12 cellular contexts compared by ENCODE assay signal in genomic region chr21:42844411-42845113, GRCh38. TPM values are rescaled to one million over a fixed set of nuclear protein-coding genes. Genes with fewer than 3 reads are reported as not detected.
DNase-seq lines count a peak whose midpoint lies in the region; TF ChIP-seq lines count a peak whose summit lies in the region.
"Had no signal": no experiment of that assay in that cellular context is flagged by ENCODE, and none has a peak within 500 bp of the region (broad histone marks: within the 10 kb centered on the region; RNA-seq: fewer than 3 reads in every experiment).

No MANE protein-coding gene starts in this region.

- H3K9me3 ChIP-seq in BLaER1, result no peaks in the 10 kb centered on the region
- no peaks in the 10 kb centered on the region for H3K9me3 ChIP-seq in WERI-Rb-1 (ENCODE audit: severe bottlenecking)

- peaks cover 90% of the 10 kb centered on the region for H3K4me1 ChIP-seq in BLaER1

- H3K4me2 ChIP-seq in BLaER1, result peak overlapping the region; percentile 77

- DNase-seq in WERI-Rb-1 (peak; percentile 8), cardiac septum (ENCODE audit: low spot score) (peak; percentile 78), posterior cingulate gyrus (peak in 6 of 10 donors; percentile 29 to 85 (median 60)), NCI-H2107 (lab: John Stamatoyannopoulos, UW) (no peak), NAMALWA (ENCODE audit: low spot score) (no peak), T-helper 2 cell (no peak)
- DNase-seq in effector CD8-positive, alpha-beta T cell (lab: John Stamatoyannopoulos, UW), result no peak
- DNase-seq: CD4-positive, CD25-positive, alpha-beta regulatory T cell; HCEC 1CT; kidney glomerular epithelial cell; NCI-H510A had no signal

- peaks cover 98% of the 10 kb centered on the region for H4K20me1 ChIP-seq in BLaER1

- intact Hi-C loops in cardiac septum (cut with DNase I), result no loop called here
- intact Hi-C loops in posterior cingulate gyrus (cut with DNase I), result no loop called here

- no peak for TF ChIP-seq CTCF in WERI-Rb-1 (IDR thresholded peaks at IDR 0.05; ENCODE audit: low read depth, low read length)

- peaks cover 90% of the 10 kb centered on the region for H3K36me3 ChIP-seq in BLaER1
- peaks cover 79% of the 10 kb centered on the region for H3K36me3 ChIP-seq in WERI-Rb-1

- H3K4me3 ChIP-seq in BLaER1 (no peak overlapping the region), WERI-Rb-1 (ENCODE audit: low read depth, low read length) (no peak overlapping the region)

- H3K27me3 ChIP-seq in BLaER1 (no peaks in the 10 kb centered on the region), WERI-Rb-1 (ENCODE audit: insufficient read depth, low read depth, severe bottlenecking) (no peaks in the 10 kb centered on the region)

- H3K9ac ChIP-seq in BLaER1, result peak overlapping the region; percentile 39; the same call in 1 of the 2 replicates

- H3K27ac ChIP-seq in BLaER1 (peak overlapping the region; percentile 24; the same call in 1 of the 2 replicates), WERI-Rb-1 (no peak overlapping the region)

RNA-seq across cellular contexts. Expression of gene WDR4, which starts 34.8 kb away (rescaled TPM):
- 8.6 TPM for total RNA-seq in cardiac septum

RNA-seq across cellular contexts. Expression of gene NDUFV3, which starts 48.5 kb away (rescaled TPM):
- total RNA-seq in cardiac septum, result 46.7 TPM

Comparison
In these comparisons a context has a peak if more than half of its experiments do, and no peak if none do; other contexts are left out.
1. DNase-seq: peak in WERI-Rb-1 (single experiment), cardiac septum (single experiment) and posterior cingulate gyrus (6 of 10); none in NCI-H2107 (single experiment), NAMALWA (single experiment), T-helper 2 cell (0 of 5) and effector CD8-positive, alpha-beta T cell (single experiment).